In genomic region chr4:136699905-136700304, GRCh38 we compare ENCODE assay signal across 34 cellular contexts.
"Had no signal": no experiment of that assay in that cellular context is flagged by ENCODE, and none has a peak within 500 bp of the region (broad histone marks: within the 10 kb centered on the region; RNA-seq: fewer than 3 reads in every experiment).

No MANE protein-coding gene starts in this region.

- ATAC-seq: activated naive CD4-positive, alpha-beta T cell treated with anti-CD3 and anti-CD28 coated beads, Interleukin-2, amount 50 U/mL, for 72 hours; activated naive CD8-positive, alpha-beta T cell treated with anti-CD3 and anti-CD28 coated beads, Interleukin-2, amount 50 U/mL, for 24 hours; activated T-cell treated with anti-CD3 and anti-CD28 coated beads, Interleukin-2, amount 50 U/mL, for 4 hours; activated T-cell treated with anti-CD3 and anti-CD28 coated beads, Interleukin-2, amount 50 U/mL, for 72 hours; activated T-helper 17 cell treated with anti-CD3 and anti-CD28 coated beads, Interleukin-2, amount 50 U/mL, for 72 hours; body of pancreas had no signal

- H3K9me3 Mint-ChIP-seq: activated naive CD4-positive, alpha-beta T cell treated with anti-CD3 and anti-CD28 coated beads, Interleukin-2, amount 10 ng/mL, durations not matched to agents 7 days and 5 days; activated T-helper 1 cell treated with anti-CD3 and anti-CD28 coated beads, Interleukin-12 subunit alpha, Interleukin-12 subunit beta, Interleukin-2, Interleukin-4 antibody, amounts not matched to agents 30 ng/mL and 10 ng/mL and 1 ng/mL, durations not matched to agents 14 hours and 24 hours and 36 hours; activated T-helper 2 cell treated with anti-CD3 and anti-CD28 coated beads, Interferon-gamma antibody, Interleukin-2, Interleukin-4, amounts not matched to agents 10 μg/mL and 5 μg/mL and 100 μg/mL, durations not matched to agents 14 hours and 24 hours and 36 hours; brain had no signal

- H3K27ac Mint-ChIP-seq: activated naive CD4-positive, alpha-beta T cell treated with anti-CD3 and anti-CD28 coated beads for 36 hours; activated naive CD4-positive, alpha-beta T cell treated with anti-CD3 and anti-CD28 coated beads, Interleukin-2, amount 10 ng/mL, durations not matched to agents 7 days and 5 days; activated naive CD4-positive, alpha-beta T cell treated with anti-CD3 and anti-CD28 coated beads, Interleukin-2, amount 50 U/mL, for 24 hours; activated naive CD4-positive, alpha-beta T cell treated with anti-CD3 and anti-CD28 coated beads, Interleukin-2, amount 50 U/mL, for 72 hours; activated naive CD8-positive, alpha-beta T cell; activated naive CD8-positive, alpha-beta T cell treated with anti-CD3 and anti-CD28 coated beads for 36 hours; activated naive CD8-positive, alpha-beta T cell treated with anti-CD3 and anti-CD28 coated beads, Interleukin-2, amount 10 ng/mL, durations not matched to agents 7 days and 5 days; activated naive CD8-positive, alpha-beta T cell treated with anti-CD3 and anti-CD28 coated beads, Interleukin-2, amount 50 U/mL, for 24 hours; activated T-cell treated with anti-CD3 and anti-CD28 coated beads, Interleukin-2, amount 50 U/mL, for 24 hours; activated T-cell treated with anti-CD3 and anti-CD28 coated beads, Interleukin-2, amount 50 U/mL, for 72 hours; activated T-helper 1 cell treated with anti-CD3 and anti-CD28 coated beads, Interleukin-12 subunit alpha, Interleukin-12 subunit beta, Interleukin-2, Interleukin-4 antibody, amounts not matched to agents 30 ng/mL and 10 ng/mL and 1 ng/mL, durations not matched to agents 14 hours and 24 hours and 36 hours; activated T-helper 17 cell treated with anti-CD3 and anti-CD28 coated beads, Interleukin-2, amount 50 U/mL, for 72 hours; activated T-helper 2 cell treated with anti-CD3 and anti-CD28 coated beads, Interferon-gamma antibody, Interleukin-2, Interleukin-4, amounts not matched to agents 10 μg/mL and 5 μg/mL and 100 μg/mL, durations not matched to agents 14 hours and 24 hours and 36 hours; brain had no signal

- H3K4me1 Mint-ChIP-seq: activated naive CD4-positive, alpha-beta T cell treated with anti-CD3 and anti-CD28 coated beads, Interleukin-2, amount 10 ng/mL, durations not matched to agents 7 days and 5 days; activated naive CD4-positive, alpha-beta T cell treated with anti-CD3 and anti-CD28 coated beads, Interleukin-2, amount 50 U/mL, for 24 hours; activated naive CD8-positive, alpha-beta T cell treated with anti-CD3 and anti-CD28 coated beads for 36 hours; activated naive CD8-positive, alpha-beta T cell treated with anti-CD3 and anti-CD28 coated beads, Interleukin-2, amount 10 ng/mL, durations not matched to agents 7 days and 5 days; activated naive CD8-positive, alpha-beta T cell treated with anti-CD3 and anti-CD28 coated beads, Interleukin-2, amount 50 U/mL, for 24 hours; activated T-helper 17 cell treated with anti-CD3 and anti-CD28 coated beads, Interleukin-2, amount 50 U/mL, for 72 hours; brain; central memory CD8-positive, alpha-beta T cell had no signal

- H3K36me3 Mint-ChIP-seq: activated naive CD4-positive, alpha-beta T cell treated with anti-CD3 and anti-CD28 coated beads, Interleukin-2, amount 10 ng/mL, durations not matched to agents 7 days and 5 days; activated naive CD4-positive, alpha-beta T cell treated with anti-CD3 and anti-CD28 coated beads, Interleukin-2, amount 50 U/mL, for 24 hours; activated naive CD4-positive, alpha-beta T cell treated with anti-CD3 and anti-CD28 coated beads, Interleukin-2, amount 50 U/mL, for 72 hours; activated naive CD8-positive, alpha-beta T cell; activated naive CD8-positive, alpha-beta T cell treated with anti-CD3 and anti-CD28 coated beads for 36 hours; activated naive CD8-positive, alpha-beta T cell treated with anti-CD3 and anti-CD28 coated beads, Interleukin-2, amount 10 ng/mL, durations not matched to agents 7 days and 5 days; brain had no signal

- H3K4me3 Mint-ChIP-seq: activated naive CD4-positive, alpha-beta T cell treated with anti-CD3 and anti-CD28 coated beads for 36 hours; activated naive CD4-positive, alpha-beta T cell treated with anti-CD3 and anti-CD28 coated beads, Interleukin-2, amount 10 ng/mL, durations not matched to agents 7 days and 5 days; activated naive CD4-positive, alpha-beta T cell treated with anti-CD3 and anti-CD28 coated beads, Interleukin-2, amount 50 U/mL, for 24 hours; activated naive CD8-positive, alpha-beta T cell; activated naive CD8-positive, alpha-beta T cell treated with anti-CD3 and anti-CD28 coated beads for 36 hours; activated naive CD8-positive, alpha-beta T cell treated with anti-CD3 and anti-CD28 coated beads, Interleukin-2, amount 10 ng/mL, durations not matched to agents 7 days and 5 days; activated naive CD8-positive, alpha-beta T cell treated with anti-CD3 and anti-CD28 coated beads, Interleukin-2, amount 50 U/mL, for 24 hours; activated T-cell treated with anti-CD3 and anti-CD28 coated beads, Interleukin-2, amount 50 U/mL, for 24 hours; activated T-cell treated with anti-CD3 and anti-CD28 coated beads, Interleukin-2, amount 50 U/mL, for 4 hours; activated T-cell treated with anti-CD3 and anti-CD28 coated beads, Interleukin-2, amount 50 U/mL, for 72 hours; activated T-helper 1 cell treated with anti-CD3 and anti-CD28 coated beads, Interleukin-12 subunit alpha, Interleukin-12 subunit beta, Interleukin-2, Interleukin-4 antibody, amounts not matched to agents 30 ng/mL and 10 ng/mL and 1 ng/mL, durations not matched to agents 14 hours and 24 hours and 36 hours; activated T-helper 17 cell treated with anti-CD3 and anti-CD28 coated beads, Interleukin-2, amount 50 U/mL, for 72 hours; brain; central memory CD8-positive, alpha-beta T cell had no signal

- H3K27me3 Mint-ChIP-seq: activated naive CD4-positive, alpha-beta T cell treated with anti-CD3 and anti-CD28 coated beads, Interleukin-2, amount 10 ng/mL, durations not matched to agents 7 days and 5 days; activated naive CD4-positive, alpha-beta T cell treated with anti-CD3 and anti-CD28 coated beads, Interleukin-2, amount 50 U/mL, for 24 hours; activated naive CD8-positive, alpha-beta T cell; activated naive CD8-positive, alpha-beta T cell treated with anti-CD3 and anti-CD28 coated beads for 36 hours; activated naive CD8-positive, alpha-beta T cell treated with anti-CD3 and anti-CD28 coated beads, Interleukin-2, amount 10 ng/mL, durations not matched to agents 7 days and 5 days; activated naive CD8-positive, alpha-beta T cell treated with anti-CD3 and anti-CD28 coated beads, Interleukin-2, amount 50 U/mL, for 24 hours; activated T-cell treated with anti-CD3 and anti-CD28 coated beads, Interleukin-2, amount 50 U/mL, for 24 hours; activated T-helper 17 cell treated with anti-CD3 and anti-CD28 coated beads, Interleukin-2, amount 50 U/mL, for 72 hours; brain; central memory CD8-positive, alpha-beta T cell had no signal

- DNase-seq: activated effector memory CD4-positive, alpha-beta T cell treated with anti-CD3 and anti-CD28 coated beads, Interleukin-2, amount 50 U/mL, for 16 hours; activated effector memory CD4-positive, alpha-beta T cell treated with Interleukin-2 at 50 U/mL for 16 hours; activated gamma-delta T cell; activated gamma-delta T cell treated with Interleukin-2 at 50 U/mL for 16 hours; activated naive CD4-positive, alpha-beta T cell; activated naive CD4-positive, alpha-beta T cell treated with anti-CD3 and anti-CD28 coated beads for 36 hours; activated naive CD4-positive, alpha-beta T cell treated with anti-CD3 and anti-CD28 coated beads, Interleukin-2, amount 10 ng/mL, durations not matched to agents 7 days and 5 days; activated naive CD4-positive, alpha-beta T cell treated with anti-CD3 and anti-CD28 coated beads, Interleukin-2, amount 50 U/mL, for 16 hours; activated naive CD4-positive, alpha-beta T cell treated with Interleukin-2 at 50 U/mL for 16 hours; activated naive CD8-positive, alpha-beta T cell treated with anti-CD3 and anti-CD28 coated beads for 36 hours; activated naive CD8-positive, alpha-beta T cell treated with anti-CD3 and anti-CD28 coated beads, Interleukin-2, amount 10 ng/mL, durations not matched to agents 7 days and 5 days; activated naive CD8-positive, alpha-beta T cell treated with anti-CD3 and anti-CD28 coated beads, Interleukin-2, amount 50 U/mL, for 24 hours; activated T-cell treated with anti-CD3 and anti-CD28 coated beads, Interleukin-2, amount 50 U/mL, for 24 hours; activated T-cell treated with anti-CD3 and anti-CD28 coated beads, Interleukin-2, amount 50 U/mL, for 4 hours; activated T-cell treated with anti-CD3 and anti-CD28 coated beads, Interleukin-2, amount 50 U/mL, for 48 hours; activated T-cell treated with anti-CD3 and anti-CD28 coated beads, Interleukin-2, amount 50 U/mL, for 72 hours; adrenal gland; amniotic stem cell; amygdala; anterior cingulate cortex; aorta; body of pancreas; brain microvascular endothelial cell; caudate nucleus; central memory CD4-positive, alpha-beta T cell; cerebellar nuclear complex had no signal
